1 cellular context compared by ENCODE assay signal in the genomic region with DNA sequence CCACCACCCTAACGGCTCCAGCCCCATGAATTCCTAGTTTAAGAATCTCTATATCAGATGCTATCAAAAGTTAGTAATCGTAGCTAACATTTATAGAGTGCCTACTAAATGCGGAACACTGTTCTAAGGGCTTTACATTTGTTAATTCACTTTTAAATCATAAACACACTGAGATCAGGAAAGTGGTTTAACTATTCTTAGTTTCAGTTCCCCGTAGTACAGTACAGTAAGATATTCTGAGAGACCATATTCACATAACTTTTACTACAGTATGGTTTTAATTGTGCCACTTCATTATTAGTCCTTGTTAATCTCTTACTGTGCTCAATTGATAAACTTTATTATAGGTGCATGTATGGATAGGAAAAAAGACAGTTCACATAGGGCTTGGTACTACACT.
TF ChIP-seq lines count a peak whose summit lies in the region.

No MANE protein-coding gene starts in this region.

TF ChIP-seq in WTC11, 78 proteins besides CTCF, POLR2A, EP300 and RAD21 (continued from another document):
- TF ChIP-seq, protein P1, sequence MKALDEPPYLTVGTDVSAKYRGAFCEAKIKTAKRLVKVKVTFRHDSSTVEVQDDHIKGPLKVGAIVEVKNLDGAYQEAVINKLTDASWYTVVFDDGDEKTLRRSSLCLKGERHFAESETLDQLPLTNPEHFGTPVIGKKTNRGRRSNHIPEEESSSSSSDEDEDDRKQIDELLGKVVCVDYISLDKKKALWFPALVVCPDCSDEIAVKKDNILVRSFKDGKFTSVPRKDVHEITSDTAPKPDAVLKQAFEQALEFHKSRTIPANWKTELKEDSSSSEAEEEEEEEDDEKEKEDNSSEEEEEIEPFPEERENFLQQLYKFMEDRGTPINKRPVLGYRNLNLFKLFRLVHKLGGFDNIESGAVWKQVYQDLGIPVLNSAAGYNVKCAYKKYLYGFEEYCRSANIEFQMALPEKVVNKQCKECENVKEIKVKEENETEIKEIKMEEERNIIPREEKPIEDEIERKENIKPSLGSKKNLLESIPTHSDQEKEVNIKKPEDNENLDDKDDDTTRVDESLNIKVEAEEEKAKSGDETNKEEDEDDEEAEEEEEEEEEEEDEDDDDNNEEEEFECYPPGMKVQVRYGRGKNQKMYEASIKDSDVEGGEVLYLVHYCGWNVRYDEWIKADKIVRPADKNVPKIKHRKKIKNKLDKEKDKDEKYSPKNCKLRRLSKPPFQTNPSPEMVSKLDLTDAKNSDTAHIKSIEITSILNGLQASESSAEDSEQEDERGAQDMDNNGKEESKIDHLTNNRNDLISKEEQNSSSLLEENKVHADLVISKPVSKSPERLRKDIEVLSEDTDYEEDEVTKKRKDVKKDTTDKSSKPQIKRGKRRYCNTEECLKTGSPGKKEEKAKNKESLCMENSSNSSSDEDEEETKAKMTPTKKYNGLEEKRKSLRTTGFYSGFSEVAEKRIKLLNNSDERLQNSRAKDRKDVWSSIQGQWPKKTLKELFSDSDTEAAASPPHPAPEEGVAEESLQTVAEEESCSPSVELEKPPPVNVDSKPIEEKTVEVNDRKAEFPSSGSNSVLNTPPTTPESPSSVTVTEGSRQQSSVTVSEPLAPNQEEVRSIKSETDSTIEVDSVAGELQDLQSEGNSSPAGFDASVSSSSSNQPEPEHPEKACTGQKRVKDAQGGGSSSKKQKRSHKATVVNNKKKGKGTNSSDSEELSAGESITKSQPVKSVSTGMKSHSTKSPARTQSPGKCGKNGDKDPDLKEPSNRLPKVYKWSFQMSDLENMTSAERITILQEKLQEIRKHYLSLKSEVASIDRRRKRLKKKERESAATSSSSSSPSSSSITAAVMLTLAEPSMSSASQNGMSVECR (CRISPR knock-in tag; IDR thresholded peaks at IDR 0.05; ENCODE audit: borderline replicate concordance): no peak
- TF ChIP-seq ZNF138 (CRISPR knock-in tag; conservative IDR thresholded peaks at IDR 0.05) (no peak), HMGA2 (CRISPR knock-in tag; IDR thresholded peaks at IDR 0.05) (no peak)
